9 cellular contexts compared by ENCODE assay signal in genomic region chr1:25402947-25403803, GRCh38. TPM values are rescaled to one million over a fixed set of nuclear protein-coding genes. Genes with fewer than 3 reads are reported as not detected.
DNase-seq lines count a peak whose midpoint lies in the region; ATAC-seq, FAIRE-seq and TF ChIP-seq lines count a peak whose summit lies in the region.
"Not testable (repeated sequence)": the region's sequence is repeated elsewhere in the genome, so short reads cannot be mapped to it uniquely, and the experiment has no call there.
"Had no signal": no experiment of that assay in that cellular context is flagged by ENCODE, and none has a peak within 500 bp of the region (broad histone marks: within the 10 kb centered on the region; RNA-seq: fewer than 3 reads in every experiment).

No MANE protein-coding gene starts in this region.

- not testable (repeated sequence) for H3K4me1 ChIP-seq in body of pancreas, gastroesophageal sphincter

- not testable (repeated sequence) for TF ChIP-seq EP300 in gastroesophageal sphincter (IDR thresholded peaks at IDR 0.05)

- not testable (repeated sequence) for H3K36me3 Mint-ChIP-seq in activated CD4-positive, alpha-beta T cell treated with anti-CD3 and anti-CD28 coated beads, Interleukin-2, amount 10 ng/mL, durations not matched to agents 24 days and 14 days (ENCODE audit: low read depth); stimulated activated effector memory CD8-positive, alpha-beta T cell treated with anti-CD3 and anti-CD28 coated beads, Interleukin-12 subunit alpha, Interleukin-12 subunit beta, amount 100 ng/mL, for 72 hours

- H3K27ac Mint-ChIP-seq in activated CD4-positive, alpha-beta T cell treated with anti-CD3 and anti-CD28 coated beads, Interleukin-2, amount 10 ng/mL, durations not matched to agents 24 days and 14 days; stimulated activated effector memory CD8-positive, alpha-beta T cell treated with anti-CD3 and anti-CD28 coated beads, Interleukin-12 subunit alpha, Interleukin-12 subunit beta, amount 100 ng/mL, for 72 hours: not testable (repeated sequence)

- not testable (repeated sequence) for H3K36me3 ChIP-seq in body of pancreas (replicated peaks in 1 of 2; ENCODE audit: insufficient read depth in 1 of 2, low read depth in 2 of 2); gastroesophageal sphincter

- not testable (repeated sequence) for H3K27me3 ChIP-seq in body of pancreas, gastroesophageal sphincter

- TF ChIP-seq CTCF in AG10803 (conservative IDR thresholded peaks at IDR 0.05; ENCODE audit: low read length), result peak; percentile 29
- TF ChIP-seq CTCF in body of pancreas (IDR thresholded peaks at IDR 0.05), result peak in 5 of 7 experiments; percentile 15 to 39 (median 26)
- TF ChIP-seq CTCF in gastroesophageal sphincter (IDR thresholded peaks at IDR 0.05), result peak in 2 of 4 experiments; percentile 12 to 45

- intact Hi-C loops in activated CD4-positive, alpha-beta T cell treated with anti-CD3 and anti-CD28 coated beads, Interleukin-2, amount 10 ng/mL, durations not matched to agents 24 days and 14 days (cut with micrococcal nuclease), result loop anchor here (5.0 kb wide), 1 partner anchor 119 kb away; no protein-coding TSS in a partner anchor
- intact Hi-C loops in body of pancreas (cut with DNase I), result loop anchor here (5.0 to 10.0 kb wide), 2 partner anchors 116 to 122 kb away; no protein-coding TSS in a partner anchor

- not testable (repeated sequence) for DNase-seq in AG10803 (ENCODE audit: low read depth); GM12892 (ENCODE audit: insufficient read length); stimulated activated effector memory CD8-positive, alpha-beta T cell treated with anti-CD3 and anti-CD28 coated beads, Interleukin-12 subunit alpha, Interleukin-12 subunit beta, amount 100 ng/mL, for 72 hours (ENCODE audit: low spot score in 2 of 2)
- peak; percentile 49 for DNase-seq in NCI-H82 (lab: John Stamatoyannopoulos, UW)
- DNase-seq in activated CD4-positive, alpha-beta T cell treated with anti-CD3 and anti-CD28 coated beads, Interleukin-2, amount 10 ng/mL, durations not matched to agents 24 days and 14 days, result peak; percentile 75
- DNase-seq in body of pancreas, result peak in 1 of 4 donors; percentile 20
- peak; percentile 2 for DNase-seq in midbrain (lab: John Stamatoyannopoulos, UW)

- H3K27ac ChIP-seq in body of pancreas, gastroesophageal sphincter: not testable (repeated sequence)

- WGBS in body of pancreas, 2 donors, result 22% methylated on average over 4 to 5 of the region's 8 CpGs
- no CpG with 5 or more reads among the region's 8 CpGs for WGBS in gastroesophageal sphincter (ENCODE audit: low coverage in 1 of 2), 2 donors

- not testable (repeated sequence) for H3K4me3 Mint-ChIP-seq in activated CD4-positive, alpha-beta T cell treated with anti-CD3 and anti-CD28 coated beads, Interleukin-2, amount 10 ng/mL, durations not matched to agents 24 days and 14 days; stimulated activated effector memory CD8-positive, alpha-beta T cell treated with anti-CD3 and anti-CD28 coated beads, Interleukin-12 subunit alpha, Interleukin-12 subunit beta, amount 100 ng/mL, for 72 hours

- not testable (repeated sequence) for H3K9me3 ChIP-seq in body of pancreas, gastroesophageal sphincter

- not testable (repeated sequence) for H3K9me3 Mint-ChIP-seq in activated CD4-positive, alpha-beta T cell treated with anti-CD3 and anti-CD28 coated beads, Interleukin-2, amount 10 ng/mL, durations not matched to agents 24 days and 14 days; stimulated activated effector memory CD8-positive, alpha-beta T cell treated with anti-CD3 and anti-CD28 coated beads, Interleukin-12 subunit alpha, Interleukin-12 subunit beta, amount 100 ng/mL, for 72 hours

- H3K27me3 Mint-ChIP-seq in activated CD4-positive, alpha-beta T cell treated with anti-CD3 and anti-CD28 coated beads, Interleukin-2, amount 10 ng/mL, durations not matched to agents 24 days and 14 days, result peaks cover 14% of the 10 kb centered on the region

- peak; percentile 77 for ATAC-seq in body of pancreas
- ATAC-seq in gastroesophageal sphincter, result peak; percentile 70
- ATAC-seq in stimulated activated effector memory CD8-positive, alpha-beta T cell treated with anti-CD3 and anti-CD28 coated beads, Interleukin-12 subunit alpha, Interleukin-12 subunit beta, amount 100 ng/mL, for 72 hours, result peak; percentile 86

- peak; percentile 78 for FAIRE-seq in GM12892 (lab: Jason Lieb, UNC)

- H3K4me1 Mint-ChIP-seq in activated CD4-positive, alpha-beta T cell treated with anti-CD3 and anti-CD28 coated beads, Interleukin-2, amount 10 ng/mL, durations not matched to agents 24 days and 14 days; stimulated activated effector memory CD8-positive, alpha-beta T cell treated with anti-CD3 and anti-CD28 coated beads, Interleukin-12 subunit alpha, Interleukin-12 subunit beta, amount 100 ng/mL, for 72 hours: not testable (repeated sequence)

- not testable (repeated sequence) for TF ChIP-seq POLR2A in GM12892 (IDR thresholded peaks at IDR 0.05; ENCODE audit: low read depth, low read length); body of pancreas (IDR thresholded peaks at IDR 0.05); gastroesophageal sphincter (IDR thresholded peaks at IDR 0.05)

- H3K4me3 ChIP-seq in AG10803 (ENCODE audit: low read length); body of pancreas; gastroesophageal sphincter: not testable (repeated sequence)

RNA-seq across cellular contexts. Expression of gene RHCE, which starts 17.4 kb away (rescaled TPM):
- polyA plus RNA-seq in GM12892 (2012; ENCODE audit: missing spikeins), result 0.72 TPM
- total RNA-seq in activated CD4-positive, alpha-beta T cell treated with anti-CD3 and anti-CD28 coated beads, Interleukin-2, amount 10 ng/mL, durations not matched to agents 24 days and 14 days, result 0.14 TPM in 1 of 2 replicates, not detected in the other
- under 1 TPM in 1 of 2 donors, not detected in 1; 0.26 TPM for total RNA-seq in body of pancreas
- not detected for total RNA-seq in gastroesophageal sphincter
- total RNA-seq: ascending aorta had no signal

RNA-seq across cellular contexts. Expression of gene MACO1, which starts 27.5 kb away (rescaled TPM):
- 10.7 TPM for polyA plus RNA-seq in GM12892 (2012; ENCODE audit: missing spikeins)
- total RNA-seq in activated CD4-positive, alpha-beta T cell treated with anti-CD3 and anti-CD28 coated beads, Interleukin-2, amount 10 ng/mL, durations not matched to agents 24 days and 14 days, result 14.3 and 15.3 TPM in 2 replicates
- total RNA-seq in body of pancreas (10 to 100 TPM; 21.3 to 23.4 TPM), gastroesophageal sphincter (10 to 100 TPM; 15.5 to 24.5 (median 19.0) TPM)
